Comparison of ENCODE assay signal across 9 cellular contexts in the genomic region with DNA sequence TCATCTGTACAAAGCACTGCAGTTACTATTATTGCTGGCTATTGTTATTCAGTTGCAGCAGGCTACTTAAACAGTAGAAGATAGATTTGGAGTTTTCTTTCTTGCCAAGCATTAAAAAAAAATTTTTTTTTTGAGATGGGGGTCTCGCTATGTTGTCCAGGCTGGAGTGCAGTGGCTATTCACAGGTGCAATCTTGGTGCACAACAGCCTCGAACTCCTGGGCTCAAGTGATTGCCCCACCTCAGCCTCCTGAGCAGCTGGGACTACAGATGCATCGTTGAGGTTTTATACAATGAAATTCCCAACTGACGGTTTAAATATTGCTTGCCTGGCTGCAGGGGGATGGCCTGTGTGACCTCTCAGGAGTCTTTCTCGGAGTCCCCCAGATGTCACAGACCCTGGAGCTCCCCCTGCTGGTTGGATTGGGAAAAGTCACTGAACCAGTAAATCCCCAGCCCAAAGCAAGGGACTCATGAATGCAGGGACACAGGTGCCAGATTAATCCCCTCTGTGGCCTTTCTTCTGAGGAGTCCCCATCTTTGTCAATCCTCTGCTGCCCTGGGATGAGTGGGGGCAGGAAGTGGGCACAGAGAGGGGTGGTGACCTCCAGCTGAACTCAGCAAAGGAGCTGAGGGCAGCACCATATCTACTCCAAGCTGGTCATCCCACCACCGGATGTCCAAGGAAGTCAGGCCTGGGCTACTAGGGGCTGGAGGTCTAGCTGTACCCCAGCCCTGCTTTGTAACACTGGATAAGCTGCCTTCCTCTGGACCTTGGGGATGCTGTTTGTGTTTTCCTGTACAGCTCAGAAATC.
DNase-seq lines count a peak whose midpoint lies in the region; ATAC-seq and TF ChIP-seq lines count a peak whose summit lies in the region.
"Had no signal": no experiment of that assay in that cellular context is flagged by ENCODE, and none has a peak within 500 bp of the region (broad histone marks: within the 10 kb centered on the region; RNA-seq: fewer than 3 reads in every experiment).

No MANE protein-coding gene starts in this region.

- no peaks in the 10 kb centered on the region for H3K79me1 ChIP-seq in trophoblast cell (ENCODE audit: low read length)

- H3K14ac ChIP-seq in trophoblast cell (ENCODE audit: low read length), result no peak overlapping the region

- no peak overlapping the region for H4K12ac ChIP-seq in trophoblast cell (ENCODE audit: low read depth, low read length)

- H4K91ac ChIP-seq in trophoblast cell (ENCODE audit: low read depth, low read length), result no peak overlapping the region

- no peak overlapping the region for H3K27ac ChIP-seq in C4-2B
- H3K27ac ChIP-seq in trophoblast cell (ENCODE audit: low read depth, low read length), result no peak overlapping the region
- H3K27ac ChIP-seq in upper lobe of left lung, result no peak overlapping the region

- H3K4me1 ChIP-seq in trophoblast cell (ENCODE audit: control insufficient read depth in 1 of 2, insufficient read depth in 2 of 2, low read length in 2 of 2) (no peaks in the 10 kb centered on the region), upper lobe of left lung (peaks cover 0 to 1% (median 0%) of the 10 kb centered on the region in 4 donors)

- CTCF ChIA-PET in activated naive CD4-positive, alpha-beta T cell treated with anti-CD3 and anti-CD28 coated beads, Interleukin-2, amount 10 ng/mL, durations not matched to agents 7 days and 5 days (lab: Charles Lee), result interaction anchor here (0.7 to 5.9 kb wide), 37 partner anchors 9 to 269 kb away, joined by 3 to 60 read pairs (median 5); partner anchors contain the start of genes CDH23 and SLC29A3

- no peak overlapping the region for H3K4me3 Mint-ChIP-seq in activated naive CD4-positive, alpha-beta T cell treated with anti-CD3 and anti-CD28 coated beads, Interleukin-2, amount 10 ng/mL, durations not matched to agents 7 days and 5 days

- peaks cover 3% of the 10 kb centered on the region for H3K4me1 Mint-ChIP-seq in activated naive CD4-positive, alpha-beta T cell treated with anti-CD3 and anti-CD28 coated beads, Interleukin-2, amount 10 ng/mL, durations not matched to agents 7 days and 5 days

- TF ChIP-seq EP300 in upper lobe of left lung (IDR thresholded peaks at IDR 0.05), result no peak

- no peaks in the 10 kb centered on the region for H3K36me3 ChIP-seq in trophoblast cell (ENCODE audit: control insufficient read depth in 1 of 2, insufficient read depth in 2 of 2, low read length in 2 of 2)
- no peaks in the 10 kb centered on the region for H3K36me3 ChIP-seq in upper lobe of left lung

- no peak overlapping the region for H3K4me2 ChIP-seq in trophoblast cell (ENCODE audit: low read length)

- no peak overlapping the region for H2AFZ ChIP-seq in trophoblast cell (ENCODE audit: insufficient read depth, low read length, poor library complexity)

- H3K36me3 Mint-ChIP-seq in activated naive CD4-positive, alpha-beta T cell treated with anti-CD3 and anti-CD28 coated beads, Interleukin-2, amount 10 ng/mL, durations not matched to agents 7 days and 5 days, result no peaks in the 10 kb centered on the region
- H3K36me3 Mint-ChIP-seq: IgD-negative memory B cell had no signal

- no CpG with 5 or more reads among the region's 6 CpGs for WGBS in trophoblast cell (ENCODE audit: extremely low coverage, insufficient coverage, insufficient read length)
- WGBS in upper lobe of left lung, 2 donors, result 39 to 53% methylated on average over 5 to 6 of the region's 6 CpGs

- H3K27me3 Mint-ChIP-seq in activated naive CD4-positive, alpha-beta T cell treated with anti-CD3 and anti-CD28 coated beads, Interleukin-2, amount 10 ng/mL, durations not matched to agents 7 days and 5 days, result peaks cover 4% of the 10 kb centered on the region
- H3K27me3 Mint-ChIP-seq: IgD-negative memory B cell had no signal

- no peak overlapping the region for H3K9ac ChIP-seq in trophoblast cell (ENCODE audit: low read length)

- no peak overlapping the region for H3K27ac Mint-ChIP-seq in activated naive CD4-positive, alpha-beta T cell treated with anti-CD3 and anti-CD28 coated beads, Interleukin-2, amount 10 ng/mL, durations not matched to agents 7 days and 5 days
- H3K27ac Mint-ChIP-seq: IgD-negative memory B cell had no signal

- H3K79me2 ChIP-seq in trophoblast cell (ENCODE audit: control insufficient read depth, insufficient read depth, low read length, poor library complexity), result no peaks in the 10 kb centered on the region

- DNase-seq in HK-2 (ENCODE audit: unreplicated experiment), result peak; percentile 78
- peak; percentile 67 for DNase-seq in SK-MEL-5 (ENCODE audit: low read depth, low spot score)
- peak; percentile 86 for DNase-seq in activated naive CD4-positive, alpha-beta T cell treated with anti-CD3 and anti-CD28 coated beads, Interleukin-2, amount 10 ng/mL, durations not matched to agents 7 days and 5 days
- peak; percentile 55 to 95 (median 86) for DNase-seq in head of caudate nucleus
- DNase-seq in trophoblast cell, result peak; percentile 45 to 86
- DNase-seq in upper lobe of left lung, result peak in 1 of 2 donors; percentile 62

- H3K9me3 ChIP-seq in trophoblast cell (ENCODE audit: insufficient read depth, low read depth, low read length) (no peaks in the 10 kb centered on the region), upper lobe of left lung (no peaks in the 10 kb centered on the region)

- no peak overlapping the region for H2BK5ac ChIP-seq in trophoblast cell (ENCODE audit: low read depth, low read length, poor library complexity)

- intact Hi-C loops in head of caudate nucleus (cut with DNase I), result loop anchor here (5.0 to 10.0 kb wide), 2 partner anchors 175 to 253 kb away; partner anchors contain the start of genes CDH23 and SLC29A3

- H2BK120ac ChIP-seq in trophoblast cell (ENCODE audit: insufficient read depth, low read length, poor library complexity), result no peak overlapping the region

- H3K4me3 ChIP-seq in trophoblast cell (ENCODE audit: low read depth, low read length), result no peak overlapping the region
- no peak overlapping the region for H3K4me3 ChIP-seq in upper lobe of left lung

- peak in 1 of 2 donors; percentile 68 for ATAC-seq in upper lobe of left lung (ENCODE audit: low FRiP score in 2 of 2)
- ATAC-seq in GM19328 (IDR thresholded peaks at IDR 0.05; ENCODE audit: unreplicated experiment), result no peak

- no peak overlapping the region for H3K18ac ChIP-seq in trophoblast cell (ENCODE audit: low read length)

- in situ Hi-C loops in SK-MEL-5 (cut with HindIII; ENCODE audit: low pct_unique_long_range_greater_than_20kb, low sequenced_read_pairs), result no loop called here

- H4K8ac ChIP-seq in trophoblast cell (ENCODE audit: low read depth, low read length), result no peak overlapping the region

- no peak overlapping the region for H2AK5ac ChIP-seq in trophoblast cell (ENCODE audit: low read length)

- H3K4ac ChIP-seq in trophoblast cell (ENCODE audit: low read depth, low read length), result no peak overlapping the region

- TF ChIP-seq POLR2A in upper lobe of left lung (IDR thresholded peaks at IDR 0.05), result no peak

- H3K9me3 Mint-ChIP-seq in activated naive CD4-positive, alpha-beta T cell treated with anti-CD3 and anti-CD28 coated beads, Interleukin-2, amount 10 ng/mL, durations not matched to agents 7 days and 5 days, result no peaks in the 10 kb centered on the region
- H3K9me3 Mint-ChIP-seq: IgD-negative memory B cell had no signal

- H3K27me3 ChIP-seq in trophoblast cell (ENCODE audit: insufficient read depth, low read length) (no peaks in the 10 kb centered on the region), upper lobe of left lung (no peaks in the 10 kb centered on the region)

- TF ChIP-seq CTCF in C4-2B (conservative IDR thresholded peaks at IDR 0.05) (peak; percentile 91), upper lobe of left lung (IDR thresholded peaks at IDR 0.05) (peak; percentile 69 to 86 (median 78))

- no peak overlapping the region for H3K23ac ChIP-seq in trophoblast cell (ENCODE audit: low read length)

- no peak overlapping the region for H2BK12ac ChIP-seq in trophoblast cell (ENCODE audit: low read length)
